In the genomic region with DNA sequence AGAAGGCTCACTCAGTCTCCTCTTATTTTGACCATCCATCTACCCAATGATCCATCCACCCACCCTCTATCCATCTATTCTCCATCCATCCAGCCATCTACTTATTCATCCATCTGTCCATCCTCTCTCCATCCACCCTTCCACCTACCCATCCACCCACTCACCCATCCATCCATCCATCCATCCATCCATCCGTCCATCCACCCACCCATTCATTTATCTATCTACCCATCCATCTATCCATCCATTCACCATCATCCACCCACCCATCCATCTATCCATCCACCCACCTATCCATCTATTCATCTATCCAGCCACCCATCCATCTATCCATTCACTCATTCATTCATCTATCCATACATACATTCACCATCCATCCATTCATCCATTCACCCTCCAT, we compare ENCODE assay signal across 26 cellular contexts. TPM values are rescaled to one million over a fixed set of nuclear protein-coding genes. Genes with fewer than 3 reads are reported as not detected.
"Had no signal": no experiment of that assay in that cellular context is flagged by ENCODE, and none has a peak within 500 bp of the region (broad histone marks: within the 10 kb centered on the region; RNA-seq: fewer than 3 reads in every experiment).

No MANE protein-coding gene starts in this region.

- H3K27me3 ChIP-seq: left lung, ovary, tibial nerve, uterus had no signal

- H3K9me3 Mint-ChIP-seq: immature natural killer cell; naive thymus-derived CD8-positive, alpha-beta T cell; nephron progenitor cell; stimulated activated naive B cell treated with anti-CD40 and anti-IgM and Interleukin-4, amounts not matched to agents 10 μg/mL and 1 μg/mL and 100 μg/mL, for 72 hours; type B pancreatic cell had no signal

- ATAC-seq: left colon; left lung; lower lobe of right lung; naive thymus-derived CD8-positive, alpha-beta T cell; right cardiac atrium; stimulated activated naive B cell treated with anti-CD40 and anti-IgM and Interleukin-4, amounts not matched to agents 10 μg/mL and 1 μg/mL and 100 μg/mL, for 72 hours; stimulated activated naive CD8-positive, alpha-beta T cell treated with anti-CD3 and anti-CD28 coated beads, Interleukin-15, Interleukin-2, amounts not matched to agents 100 U/mL and 50 U/mL, for 24 hours had no signal

- H3K9me3 ChIP-seq: left lung, lower lobe of right lung, ovary, prostate gland, tibial nerve, uterus had no signal

- H3K36me3 Mint-ChIP-seq: immature natural killer cell; naive thymus-derived CD8-positive, alpha-beta T cell; stimulated activated naive B cell treated with anti-CD40 and anti-IgM and Interleukin-4, amounts not matched to agents 10 μg/mL and 1 μg/mL and 100 μg/mL, for 72 hours; type B pancreatic cell had no signal

- FAIRE-seq: islet of Langerhans, kidney had no signal

- H3K4me2 ChIP-seq: smooth muscle cell had no signal

- H3K4me3 ChIP-seq: left lung, lower lobe of right lung, ovary, prostate gland, smooth muscle cell, tibial nerve, uterus had no signal

- H3K27ac Mint-ChIP-seq: nephron progenitor cell; stimulated activated naive B cell treated with anti-CD40 and anti-IgM and Interleukin-4, amounts not matched to agents 10 μg/mL and 1 μg/mL and 100 μg/mL, for 72 hours; type B pancreatic cell had no signal

- H3K27ac ChIP-seq: left lung, lower lobe of right lung, ovary, prostate gland, tibial nerve, uterus had no signal

- H3K4me1 ChIP-seq: uterus had no signal

- H3K36me3 ChIP-seq: left lung, lower lobe of right lung, ovary, prostate gland, tibial nerve, uterus had no signal

- H3K27me3 Mint-ChIP-seq: naive thymus-derived CD8-positive, alpha-beta T cell; stimulated activated naive B cell treated with anti-CD40 and anti-IgM and Interleukin-4, amounts not matched to agents 10 μg/mL and 1 μg/mL and 100 μg/mL, for 72 hours; type B pancreatic cell had no signal

- H3K4me3 Mint-ChIP-seq: immature natural killer cell; nephron progenitor cell; stimulated activated naive B cell treated with anti-CD40 and anti-IgM and Interleukin-4, amounts not matched to agents 10 μg/mL and 1 μg/mL and 100 μg/mL, for 72 hours; type B pancreatic cell had no signal

- DNase-seq: hypothalamus; immature natural killer cell; kidney; left colon; left lung; lower lobe of right lung; mammary epithelial cell; mesenchymal stem cell; naive thymus-derived CD8-positive, alpha-beta T cell; nephron progenitor cell; ovary; retina; right cardiac atrium; stimulated activated CD4-positive, alpha-beta T cell treated with anti-CD3 and anti-CD28 coated beads, Interleukin-1b, Interleukin-23, amount 100 ng/mL, for 48 hours; stimulated activated CD4-positive, alpha-beta T cell treated with anti-CD3 and anti-CD28 coated beads, Interleukin-2, amount 100 ng/mL, for 48 hours; stimulated activated CD4-positive, alpha-beta T cell treated with anti-CD3 and anti-CD28 coated beads, Interleukin-4, amount 100 ng/mL, for 4 hours; stimulated activated CD8-positive, alpha-beta memory T cell treated with anti-CD3 and anti-CD28 coated beads, Interleukin-4, amount 100 ng/mL, for 48 hours; stimulated activated naive B cell treated with anti-CD40 and anti-IgM and Interleukin-4, amounts not matched to agents 10 μg/mL and 1 μg/mL and 100 μg/mL, for 72 hours; stimulated activated naive CD8-positive, alpha-beta T cell treated with anti-CD3 and anti-CD28 coated beads, Interleukin-15, Interleukin-2, amounts not matched to agents 100 U/mL and 50 U/mL, for 24 hours; substantia nigra; uterus had no signal

RNA-seq across cellular contexts. Expression of gene PLCG2, which starts 45.8 kb away (rescaled TPM):
- polyA plus RNA-seq: smooth muscle cell had no signal
